Comparison of ENCODE assay signal across 1 cellular context in genomic region chr14:64690607-64691006, GRCh38. TPM values are rescaled to one million over a fixed set of nuclear protein-coding genes. Genes with fewer than 3 reads are reported as not detected.
"Had no signal": no experiment of that assay in that cellular context is flagged by ENCODE, and none has a peak within 500 bp of the region (broad histone marks: within the 10 kb centered on the region; RNA-seq: fewer than 3 reads in every experiment).

No MANE protein-coding gene starts in this region.

RNA-seq across cellular contexts. Expression of gene PLEKHG3, which starts 13.6 kb away (rescaled TPM):
- total RNA-seq: OCI-LY7 had no signal
